ENCODE assay signal across 16 cellular contexts in genomic region chr7:49926720-49927119, GRCh38.
A peak's percentile ranks its signal among the peaks of the same experiment; 100 is the strongest.
DNase-seq lines count a peak whose midpoint lies in the region; ATAC-seq and TF ChIP-seq lines count a peak whose summit lies in the region.
"Had no signal": no experiment of that assay in that cellular context is flagged by ENCODE, and none has a peak within 500 bp of the region (broad histone marks: within the 10 kb centered on the region; RNA-seq: fewer than 3 reads in every experiment).

No MANE protein-coding gene starts in this region.

- H3K4me1 Mint-ChIP-seq in stimulated activated effector memory CD8-positive, alpha-beta T cell treated with anti-CD3 and anti-CD28 coated beads, Interleukin-12 subunit alpha, Interleukin-12 subunit beta, amount 100 ng/mL, for 72 hours = no peaks in the 10 kb centered on the region
- H3K4me1 Mint-ChIP-seq in type B pancreatic cell (ENCODE audit: unreplicated experiment) = no peaks in the 10 kb centered on the region
- H3K4me1 Mint-ChIP-seq: B cell had no signal

- H3K27me3 Mint-ChIP-seq in type B pancreatic cell = no peaks in the 10 kb centered on the region

- in situ Hi-C loops in G401 (cut with HindIII; ENCODE audit: low sequenced_read_pairs) = no loop called here

- no peak overlapping the region for H3K4me3 Mint-ChIP-seq in stimulated activated effector memory CD8-positive, alpha-beta T cell treated with anti-CD3 and anti-CD28 coated beads, Interleukin-12 subunit alpha, Interleukin-12 subunit beta, amount 100 ng/mL, for 72 hours
- no peak overlapping the region for H3K4me3 Mint-ChIP-seq in type B pancreatic cell
- H3K4me3 Mint-ChIP-seq: B cell; CD4-positive, alpha-beta T cell; CD8-positive, alpha-beta T cell had no signal

- DNase-seq in G401 (ENCODE audit: low spot score) (peak; percentile 62), cerebellar cortex (ENCODE audit: low spot score) (peak; percentile 50), type B pancreatic cell (ENCODE audit: extremely low spot score, unreplicated experiment) (no peak), RPMI8226 (no peak), HuH-7 (ENCODE audit: low spot score) (no peak)
- no peak for DNase-seq in stimulated activated effector memory CD8-positive, alpha-beta T cell treated with anti-CD3 and anti-CD28 coated beads, Interleukin-12 subunit alpha, Interleukin-12 subunit beta, amount 100 ng/mL, for 72 hours (ENCODE audit: low spot score in 2 of 2)
- DNase-seq: AML-193; Caco-2; Calu3; CD4-positive, alpha-beta T cell; CD8-positive, alpha-beta T cell; DMS79 treated with DMSO at 0.1 percent for 48 hours; GDM1 had no signal

- no peak overlapping the region for H3K27ac Mint-ChIP-seq in stimulated activated effector memory CD8-positive, alpha-beta T cell treated with anti-CD3 and anti-CD28 coated beads, Interleukin-12 subunit alpha, Interleukin-12 subunit beta, amount 100 ng/mL, for 72 hours
- H3K27ac Mint-ChIP-seq in type B pancreatic cell = no peak overlapping the region
- H3K27ac Mint-ChIP-seq: B cell; CD4-positive, alpha-beta T cell; CD8-positive, alpha-beta T cell had no signal

- TF ChIP-seq CTCF in type B pancreatic cell (conservative IDR thresholded peaks at IDR 0.05) = no peak

- H3K36me3 Mint-ChIP-seq in stimulated activated effector memory CD8-positive, alpha-beta T cell treated with anti-CD3 and anti-CD28 coated beads, Interleukin-12 subunit alpha, Interleukin-12 subunit beta, amount 100 ng/mL, for 72 hours = no peaks in the 10 kb centered on the region
- no peaks in the 10 kb centered on the region for H3K36me3 Mint-ChIP-seq in type B pancreatic cell
- H3K36me3 Mint-ChIP-seq: CD8-positive, alpha-beta T cell had no signal

- ATAC-seq in stimulated activated effector memory CD8-positive, alpha-beta T cell treated with anti-CD3 and anti-CD28 coated beads, Interleukin-12 subunit alpha, Interleukin-12 subunit beta, amount 100 ng/mL, for 72 hours = peak; percentile 39
- ATAC-seq: A549; CD8-positive, alpha-beta T cell; GM12878 had no signal

- H3K9me3 Mint-ChIP-seq in stimulated activated effector memory CD8-positive, alpha-beta T cell treated with anti-CD3 and anti-CD28 coated beads, Interleukin-12 subunit alpha, Interleukin-12 subunit beta, amount 100 ng/mL, for 72 hours = peaks cover 6% of the 10 kb centered on the region
- H3K9me3 Mint-ChIP-seq in type B pancreatic cell = peaks cover 7% of the 10 kb centered on the region

Comparison
In these comparisons a context has a peak if more than half of its experiments do, and no peak if none do; other contexts are left out.
1. DNase-seq: peak in G401 (single experiment) and cerebellar cortex (single experiment); none in stimulated activated effector memory CD8-positive, alpha-beta T cell treated with anti-CD3 and anti-CD28 coated beads, Interleukin-12 subunit alpha, Interleukin-12 subunit beta, amount 100 ng/mL, for 72 hours (0 of 2), type B pancreatic cell (single experiment), RPMI8226 (single experiment) and HuH-7 (single experiment).